8 cellular contexts compared by ENCODE assay signal in genomic region chr9:93119953-93120845, GRCh38. TPM values are rescaled to one million over a fixed set of nuclear protein-coding genes. Genes with fewer than 3 reads are reported as not detected.
DNase-seq lines count a peak whose midpoint lies in the region; ATAC-seq and TF ChIP-seq lines count a peak whose summit lies in the region.

No MANE protein-coding gene starts in this region.

- no peaks in the 10 kb centered on the region for H3F3A ChIP-seq in MM.1S (ENCODE audit: insufficient read depth, low read length)

- no peaks in the 10 kb centered on the region for H3K27me3 ChIP-seq in MM.1S (replicated peaks; ENCODE audit: insufficient read depth, low read length)

- peak; percentile 68 for DNase-seq in activated effector memory CD4-positive, alpha-beta T cell treated with anti-CD3 and anti-CD28 coated beads, Interleukin-2, amount 50 U/mL, for 16 hours
- DNase-seq in activated effector memory CD4-positive, alpha-beta T cell treated with Interleukin-2 at 50 U/mL for 16 hours, result no peak
- peak; percentile 55 for DNase-seq in HFF-Myc (ENCODE audit: extremely low read depth, low read depth)
- DNase-seq in NCI-H2029 (lab: John Stamatoyannopoulos, UW), result peak; percentile 83
- DNase-seq in activated T-cell treated with anti-CD3 and anti-CD28 coated beads, Interleukin-2, amount 50 U/mL, for 4 hours, result no peak
- peak; percentile 74 for DNase-seq in globus pallidus (ENCODE audit: low spot score)
- no peak for DNase-seq in osteocyte (ENCODE audit: extremely low spot score, unreplicated experiment)
- DNase-seq in MM.1S, result no peak

- no peak overlapping the region for H2AFZ ChIP-seq in MM.1S (ENCODE audit: low read length)

- H3K9me3 ChIP-seq in MM.1S (replicated peaks; ENCODE audit: insufficient read depth, low read length), result no peaks in the 10 kb centered on the region

- no peaks in the 10 kb centered on the region for H3K27me3 Mint-ChIP-seq in activated T-cell treated with anti-CD3 and anti-CD28 coated beads, Interleukin-2, amount 50 U/mL, for 4 hours (ENCODE audit: low read depth)
- H3K27me3 Mint-ChIP-seq in osteocyte (ENCODE audit: unreplicated experiment), result no peaks in the 10 kb centered on the region

- no peak overlapping the region for H3K4me2 ChIP-seq in MM.1S (ENCODE audit: low read depth, low read length)

- H3K4me1 ChIP-seq in MM.1S (ENCODE audit: low read length), result no peaks in the 10 kb centered on the region; the same call in 1 of the 2 replicates

- H3K36me3 ChIP-seq in MM.1S (replicated peaks; ENCODE audit: insufficient read depth, low read length), result no peaks in the 10 kb centered on the region

- no peaks in the 10 kb centered on the region for H3K79me2 ChIP-seq in MM.1S (ENCODE audit: low read length)

- no peaks in the 10 kb centered on the region for H4K20me1 ChIP-seq in MM.1S (ENCODE audit: insufficient read depth, low read length)

- H3K9me3 Mint-ChIP-seq in activated T-cell treated with anti-CD3 and anti-CD28 coated beads, Interleukin-2, amount 50 U/mL, for 4 hours, result no peaks in the 10 kb centered on the region
- H3K9me3 Mint-ChIP-seq in osteocyte (ENCODE audit: unreplicated experiment), result no peaks in the 10 kb centered on the region

- H3K4me3 ChIP-seq in HFF-Myc (replicated peaks; ENCODE audit: low read depth, low read length) (no peak overlapping the region), MM.1S (ENCODE audit: low read length) (no peak overlapping the region)

- H3K4me3 Mint-ChIP-seq in activated T-cell treated with anti-CD3 and anti-CD28 coated beads, Interleukin-2, amount 50 U/mL, for 4 hours, result peak overlapping the region; percentile 29
- no peak overlapping the region for H3K4me3 Mint-ChIP-seq in osteocyte (ENCODE audit: unreplicated experiment)

- TF ChIP-seq CTCF in HFF-Myc (IDR thresholded peaks at IDR 0.05; ENCODE audit: low read depth, low read length, missing control alignments) (peak; percentile 32), osteocyte (IDR thresholded peaks at IDR 0.05) (peak; percentile 27), MM.1S (IDR thresholded peaks at IDR 0.05; ENCODE audit: low read length) (no peak)

- peaks cover 18% of the 10 kb centered on the region for H3K36me3 Mint-ChIP-seq in activated T-cell treated with anti-CD3 and anti-CD28 coated beads, Interleukin-2, amount 50 U/mL, for 4 hours (ENCODE audit: insufficient read depth)
- peaks cover 5% of the 10 kb centered on the region for H3K36me3 Mint-ChIP-seq in osteocyte (ENCODE audit: unreplicated experiment)

- no peaks in the 10 kb centered on the region for H3K9me2 ChIP-seq in MM.1S (replicated peaks; ENCODE audit: insufficient read depth, low read length)

- peak overlapping the region; percentile 34 for H3K27ac Mint-ChIP-seq in osteocyte (ENCODE audit: unreplicated experiment)

- H3K27ac ChIP-seq in MM.1S (ENCODE audit: low read length), result no peak overlapping the region

- no peak overlapping the region for H3K9ac ChIP-seq in MM.1S (ENCODE audit: low read length)

- peaks cover 17% of the 10 kb centered on the region for H3K4me1 Mint-ChIP-seq in activated T-cell treated with anti-CD3 and anti-CD28 coated beads, Interleukin-2, amount 50 U/mL, for 4 hours (ENCODE audit: low read depth)
- peaks cover 8% of the 10 kb centered on the region for H3K4me1 Mint-ChIP-seq in osteocyte (ENCODE audit: unreplicated experiment)

- peak; percentile 64 to 73 for ATAC-seq in activated T-cell treated with anti-CD3 and anti-CD28 coated beads, Interleukin-2, amount 50 U/mL, for 4 hours

RNA-seq across cellular contexts. Expression of gene NINJ1, which starts 13.9 kb away (rescaled TPM):
- 10 to 100 TPM; 48.6 to 69.8 (median 50.1) TPM for total RNA-seq in activated T-cell treated with anti-CD3 and anti-CD28 coated beads, Interleukin-2, amount 50 U/mL, for 4 hours
- 28.1 and 32.9 TPM in 2 replicates for total RNA-seq in osteocyte

RNA-seq across cellular contexts. Expression of gene CARD19, which starts 24.2 kb away (rescaled TPM):
- total RNA-seq in activated T-cell treated with anti-CD3 and anti-CD28 coated beads, Interleukin-2, amount 50 U/mL, for 4 hours, result 10 to 100 TPM; 25.5 to 33.8 (median 28.4) TPM
- total RNA-seq in osteocyte, result 35.8 and 42.9 TPM in 2 replicates

Comparison
In these comparisons a context has a peak if more than half of its experiments do, and no peak if none do; other contexts are left out.
1. DNase-seq: peak in activated effector memory CD4-positive, alpha-beta T cell treated with anti-CD3 and anti-CD28 coated beads, Interleukin-2, amount 50 U/mL, for 16 hours (single experiment), HFF-Myc (single experiment), NCI-H2029 (single experiment) and globus pallidus (single experiment); none in activated effector memory CD4-positive, alpha-beta T cell treated with Interleukin-2 at 50 U/mL for 16 hours (single experiment), activated T-cell treated with anti-CD3 and anti-CD28 coated beads, Interleukin-2, amount 50 U/mL, for 4 hours (single experiment), osteocyte (single experiment) and MM.1S (single experiment).